1 cellular context compared by ENCODE assay signal in genomic region chr11:119420631-119421030, GRCh38.
TF ChIP-seq lines count a peak whose summit lies in the region.

No MANE protein-coding gene starts in this region.

TF ChIP-seq in WTC11, 78 proteins besides CTCF, POLR2A, EP300 and RAD21 (continued from another document):
- TF ChIP-seq E2F1 (CRISPR knock-in tag; IDR thresholded peaks at IDR 0.05) = no peak
